ENCODE assay signal across 20 cellular contexts in genomic region chr17:82981141-82981540, GRCh38.
"Had no signal": no experiment of that assay in that cellular context is flagged by ENCODE, and none has a peak within 500 bp of the region (broad histone marks: within the 10 kb centered on the region; RNA-seq: fewer than 3 reads in every experiment).

No MANE protein-coding gene starts in this region.

- H3K9me3 ChIP-seq: ascending aorta, lower lobe of right lung, thyroid gland had no signal

- H3K4me2 ChIP-seq: smooth muscle cell had no signal

- H3K36me3 ChIP-seq: ascending aorta, lower lobe of right lung, thyroid gland had no signal

- H3K27ac Mint-ChIP-seq: mesothelial cell of epicardium; natural killer cell treated with Interleukin-12 subunit alpha and Interleukin-12 subunit beta and Interleukin-15 and Interleukin-18, amount 100 ng/mL, for 72 hours had no signal

- ATAC-seq: activated CD4-positive, CD25-positive, alpha-beta regulatory T cell treated with anti-CD3 and anti-CD28 coated beads, Interleukin-2, amount 50 U/mL, for 24 hours; left cardiac atrium; lower lobe of right lung; natural killer cell treated with Interleukin-12 subunit alpha and Interleukin-12 subunit beta and Interleukin-15 and Interleukin-18, amount 100 ng/mL, for 72 hours; sciatic nerve; T-cell had no signal

- H3K4me3 ChIP-seq: ascending aorta, lower lobe of right lung, smooth muscle cell, thyroid gland had no signal

- H3K27ac ChIP-seq: ascending aorta, lower lobe of right lung, thyroid gland had no signal

- DNase-seq: activated CD8-positive, alpha-beta memory T cell treated with anti-CD3 and anti-CD28 coated beads for 24 hours; activated CD8-positive, alpha-beta memory T cell treated with anti-CD3 and anti-CD28 coated beads, Interleukin-2, amount 50 U/mL, for 48 hours; activated effector memory CD4-positive, alpha-beta T cell treated with Interleukin-2 at 50 U/mL for 16 hours; activated naive CD4-positive, alpha-beta T cell treated with anti-CD3 and anti-CD28 coated beads, Interleukin-2, amount 50 U/mL, for 16 hours; activated T-cell treated with anti-CD3 and anti-CD28 coated beads, Interleukin-2, amount 50 U/mL, for 48 hours; cortex of kidney; effector CD8-positive, alpha-beta T cell; left cardiac atrium; lower lobe of right lung; stimulated activated CD4-positive, alpha-beta T cell treated with anti-CD3 and anti-CD28 coated beads, Interleukin-4, amount 100 ng/mL, for 4 hours; stimulated activated naive CD4-positive, alpha-beta T cell; T-cell; T-helper 9 cell; thyroid gland had no signal

- H3K27me3 ChIP-seq: ascending aorta, thyroid gland had no signal

- H3K9me3 Mint-ChIP-seq: mesothelial cell of epicardium; natural killer cell treated with Interleukin-12 subunit alpha and Interleukin-12 subunit beta and Interleukin-15 and Interleukin-18, amount 100 ng/mL, for 72 hours; T-cell had no signal

- H3K27me3 Mint-ChIP-seq: natural killer cell treated with Interleukin-12 subunit alpha and Interleukin-12 subunit beta and Interleukin-15 and Interleukin-18, amount 100 ng/mL, for 72 hours; T-cell had no signal

- H3K4me3 Mint-ChIP-seq: mesothelial cell of epicardium; natural killer cell treated with Interleukin-12 subunit alpha and Interleukin-12 subunit beta and Interleukin-15 and Interleukin-18, amount 100 ng/mL, for 72 hours; T-cell had no signal

- H3K36me3 Mint-ChIP-seq: mesothelial cell of epicardium; natural killer cell treated with Interleukin-12 subunit alpha and Interleukin-12 subunit beta and Interleukin-15 and Interleukin-18, amount 100 ng/mL, for 72 hours; T-cell had no signal

- H3K4me1 ChIP-seq: ascending aorta had no signal
